Comparison of ENCODE assay signal across 6 cellular contexts in the genomic region with DNA sequence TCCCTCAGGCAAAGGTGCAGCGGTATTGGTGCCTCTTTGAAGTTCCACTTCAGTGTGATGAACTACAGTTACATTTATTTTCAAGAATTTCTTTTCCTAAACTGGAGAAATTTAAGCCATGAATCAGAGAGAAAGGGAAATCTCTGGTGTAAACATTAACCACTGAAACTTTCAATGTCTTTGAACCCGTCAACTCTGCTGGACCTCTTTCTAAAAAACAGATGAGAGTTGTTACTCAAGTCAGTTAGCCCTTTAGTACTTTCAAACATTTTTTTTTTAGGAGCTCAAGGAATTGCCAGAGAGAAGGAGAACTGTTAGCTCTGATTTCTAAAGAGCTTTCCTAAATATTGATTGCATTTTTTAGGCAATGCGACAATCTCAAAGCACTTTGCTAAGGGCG. TPM values are rescaled to one million over a fixed set of nuclear protein-coding genes. Genes with fewer than 3 reads are reported as not detected.
"Had no signal": no experiment of that assay in that cellular context is flagged by ENCODE, and none has a peak within 500 bp of the region (broad histone marks: within the 10 kb centered on the region; RNA-seq: fewer than 3 reads in every experiment).

No MANE protein-coding gene starts in this region.

RNA-seq across cellular contexts. Expression of a gene that starts 8.6 kb away (rescaled TPM):
- total RNA-seq: GM23248, H1, H4, H7, H9, HFFc6 had no signal

RNA-seq across cellular contexts. Expression of a gene that starts 11.9 kb away (rescaled TPM):
- total RNA-seq: GM23248, H1, H7, H9, HFFc6 had no signal
